ENCODE assay signal across 29 cellular contexts in genomic region chr16:4968879-4969278, GRCh38. TPM values are rescaled to one million over a fixed set of nuclear protein-coding genes. Genes with fewer than 3 reads are reported as not detected.
DNase-seq lines count a peak whose midpoint lies in the region; ATAC-seq, FAIRE-seq and TF ChIP-seq lines count a peak whose summit lies in the region.
"Had no signal": no experiment of that assay in that cellular context is flagged by ENCODE, and none has a peak within 500 bp of the region (broad histone marks: within the 10 kb centered on the region; RNA-seq: fewer than 3 reads in every experiment).

No MANE protein-coding gene starts in this region.

- H2AFZ ChIP-seq in H1 (ENCODE audit: low read length) = peak overlapping the region; percentile 43; the same call in 1 of the 2 replicates

- no peak overlapping the region for H4K91ac ChIP-seq in H1 (replicated peaks; ENCODE audit: insufficient read length, low read length)

- peaks cover 0 to 5% of the 10 kb centered on the region in 2 donors for H3K9me3 Mint-ChIP-seq in stimulated activated naive CD8-positive, alpha-beta T cell treated with anti-CD3 and anti-CD28 coated beads, Interleukin-15, amount 100 ng/mL, for 72 hours
- H3K9me3 Mint-ChIP-seq: CD14-positive monocyte; dendritic cell treated with granulocyte-macrophage colony-stimulating factor and Interleukin-4, amounts not matched to agents 40 ng/mL and 50 ng/mL, for 4 days; mesothelial cell of epicardium; natural killer cell treated with Interleukin-12 subunit alpha and Interleukin-12 subunit beta and Interleukin-15 and Interleukin-18, amount 100 ng/mL, for 72 hours had no signal

- no peak overlapping the region for H3K9ac ChIP-seq in HUES6 (ENCODE audit: low read length)
- H3K9ac ChIP-seq in H1 (replicated peaks in 1 of 4; ENCODE audit: extremely low read depth in 1 of 4, low read depth in 3 of 4, low read length in 3 of 4) = 0 out of 7 replicates have a peak overlapping the region, but pooled peaks of 1 of the 4 experiments have one; percentile 4

- 0 out of 2 replicates have a peak overlapping the region, but pooled peaks have one; percentile 75 for H2BK20ac ChIP-seq in H1 (ENCODE audit: low read length)

- H2BK12ac ChIP-seq in H1 (ENCODE audit: low read depth, low read length) = 0 out of 2 replicates have a peak overlapping the region, but pooled peaks have one; percentile 68

- peaks cover 6% of the 10 kb centered on the region for H3K4me1 Mint-ChIP-seq in stimulated activated naive CD8-positive, alpha-beta T cell treated with anti-CD3 and anti-CD28 coated beads, Interleukin-15, amount 100 ng/mL, for 72 hours

- H4K8ac ChIP-seq in H1 (ENCODE audit: extremely low read depth, insufficient read depth, low read length) = no peak overlapping the region

- no peaks in the 10 kb centered on the region for H3K79me1 ChIP-seq in H1 (ENCODE audit: low read depth, low read length)

- H3K4me3 Mint-ChIP-seq in stimulated activated naive CD8-positive, alpha-beta T cell treated with anti-CD3 and anti-CD28 coated beads, Interleukin-15, amount 100 ng/mL, for 72 hours = no peak overlapping the region
- H3K4me3 Mint-ChIP-seq: CD14-positive monocyte; dendritic cell treated with granulocyte-macrophage colony-stimulating factor and Interleukin-4, amounts not matched to agents 40 ng/mL and 50 ng/mL, for 4 days; mesothelial cell of epicardium; natural killer cell treated with Interleukin-12 subunit alpha and Interleukin-12 subunit beta and Interleukin-15 and Interleukin-18, amount 100 ng/mL, for 72 hours had no signal

- peak overlapping the region; percentile 61 to 70 for H3K4me2 ChIP-seq in H1 (ENCODE audit: insufficient read depth in 1 of 2, low read depth in 2 of 2, low read length in 2 of 2)

- TF ChIP-seq POLR2A in H1 (IDR thresholded peaks at IDR 0.05; ENCODE audit: control extremely low read depth in 1 of 2, low read depth in 2 of 2, low read length in 2 of 2) (no peak), prostate gland (IDR thresholded peaks at IDR 0.05) (no peak)

- CTCF ChIA-PET in H1 (lab: Charles Lee; ENCODE audit: partially characterized antibody) = interaction anchor here (1.1 to 2.2 kb wide), 3 partner anchors 11 to 90 kb away, joined by 4 to 9 read pairs (median 6); partner anchors contain the start of gene SEC14L5

- POLR2A ChIA-PET in H1 (lab: Charles Lee; ENCODE audit: partially characterized antibody) = interaction anchor here (0.6 to 2.5 kb wide), 5 partner anchors 10 to 116 kb away, joined by 3 to 9 read pairs (median 3); partner anchors contain the start of genes NAGPA and SEC14L5

- no peak overlapping the region for H3K14ac ChIP-seq in H1 (ENCODE audit: insufficient read length)

- H3K36me3 ChIP-seq in HUES6 (ENCODE audit: control insufficient read depth, insufficient read depth, low read length) = no peaks in the 10 kb centered on the region
- H3K36me3 ChIP-seq in H1 (ENCODE audit: control insufficient read depth in 2 of 4, insufficient read depth in 4 of 4, low read length in 3 of 4) = no peaks in the 10 kb centered on the region
- H3K36me3 ChIP-seq in psoas muscle (ENCODE audit: insufficient read depth in 1 of 2, low read depth in 1 of 2) = no peaks in the 10 kb centered on the region
- no peaks in the 10 kb centered on the region for H3K36me3 ChIP-seq in prostate gland
- H3K36me3 ChIP-seq: vagina had no signal

- H3K56ac ChIP-seq in H1 (replicated peaks; ENCODE audit: insufficient read length, low read depth, low read length) = no peak overlapping the region

- TF ChIP-seq RAD21 in H1 (IDR thresholded peaks at IDR 0.05 in 1 of 2, conservative IDR thresholded peaks at IDR 0.05 in 1 of 2; ENCODE audit: low read depth in 2 of 2, low read length in 2 of 2) = no peak

- no peaks in the 10 kb centered on the region for H3K27me3 ChIP-seq in HUES6 (ENCODE audit: control insufficient read depth, insufficient read depth, low read length)
- no peaks in the 10 kb centered on the region for H3K27me3 ChIP-seq in H1 (replicated peaks in 1 of 4; ENCODE audit: control insufficient read depth in 3 of 4, extremely low read depth in 1 of 4, insufficient read depth in 3 of 4, low read length in 3 of 4)
- no peaks in the 10 kb centered on the region for H3K27me3 ChIP-seq in psoas muscle (ENCODE audit: insufficient read depth in 3 of 3, low read length in 2 of 3)
- H3K27me3 ChIP-seq in prostate gland (replicated peaks; ENCODE audit: insufficient read depth) = no peaks in the 10 kb centered on the region
- H3K27me3 ChIP-seq: testis, vagina had no signal

- H4K5ac ChIP-seq in H1 (ENCODE audit: insufficient read length, low read depth, low read length) = no peak overlapping the region

- 35% methylated on average over 8 of the region's 8 CpGs; no CpG with 5 or more reads in 1 of the 2 experiments for WGBS in H1 (ENCODE audit: extremely low coverage in 1 of 2, insufficient coverage in 1 of 2, insufficient read length in 1 of 2, insufficient replicate concordance in 2 of 2, low coverage in 1 of 2, low lambda C conversion rate in 2 of 2, missing lambda C conversion rate in 1 of 2), 2 experiments
- WGBS in psoas muscle, 3 donors = 17 to 21% (median 20%) methylated on average over 8 of the region's 8 CpGs
- 48% methylated on average over 8 of the region's 8 CpGs for WGBS in prostate gland

- no peaks in the 10 kb centered on the region; the same call in 1 of the 2 replicates for H3K23me2 ChIP-seq in H1 (ENCODE audit: low read depth, low read length)

- peaks cover 24% of the 10 kb centered on the region for H3K4me1 ChIP-seq in HUES6 (ENCODE audit: control insufficient read depth, insufficient read depth, low read length)
- H3K4me1 ChIP-seq in H1 (replicated peaks in 1 of 4; ENCODE audit: control insufficient read depth in 3 of 4, insufficient read depth in 4 of 4, low read length in 3 of 4) = peaks cover 12 to 26% (median 19%) of the 10 kb centered on the region in 4 experiments
- peaks cover 31% of the 10 kb centered on the region for H3K4me1 ChIP-seq in psoas muscle
- no peaks in the 10 kb centered on the region for H3K4me1 ChIP-seq in prostate gland (replicated peaks)
- H3K4me1 ChIP-seq: testis, vagina had no signal

- peaks cover 7% of the 10 kb centered on the region for H3K27me3 Mint-ChIP-seq in stimulated activated naive CD8-positive, alpha-beta T cell treated with anti-CD3 and anti-CD28 coated beads, Interleukin-15, amount 100 ng/mL, for 72 hours

- H3K9me3 ChIP-seq in HUES6 (ENCODE audit: control insufficient read depth, insufficient read depth, low read depth, low read length) (no peaks in the 10 kb centered on the region), H1 (ENCODE audit: insufficient read depth in 2 of 2, low read depth in 1 of 2, low read length in 1 of 2) (no peaks in the 10 kb centered on the region), psoas muscle (no peaks in the 10 kb centered on the region), prostate gland (no peaks in the 10 kb centered on the region)
- H3K9me3 ChIP-seq: testis, vagina had no signal

- TF ChIP-seq EP300 in H1 (IDR thresholded peaks at IDR 0.05; ENCODE audit: borderline replicate concordance in 1 of 2, low read depth in 2 of 2, low read length in 2 of 2) = no peak

- no peak for FAIRE-seq in H1 (lab: Jason Lieb, UNC)
- FAIRE-seq: endothelial cell of umbilical vein, G401.6, GM18507 had no signal

- H3K4ac ChIP-seq in H1 (replicated peaks; ENCODE audit: insufficient read length, low read depth, low read length) = peak overlapping the region; percentile 29

- H3K27ac ChIP-seq in HUES6 (ENCODE audit: low read depth, low read length) (peak overlapping the region; percentile 69; the same call in 1 of the 2 replicates), H1 (ENCODE audit: low read depth, low read length) (peak overlapping the region; percentile 18; the same call in 1 of the 2 replicates), psoas muscle (peak overlapping the region; percentile 55), prostate gland (no peak overlapping the region)
- H3K27ac ChIP-seq: testis, vagina had no signal

- 0 out of 2 replicates have a peak overlapping the region, but pooled peaks have one; percentile 14 for H2BK15ac ChIP-seq in H1 (ENCODE audit: low read length)

- H3K79me2 ChIP-seq in H1 (ENCODE audit: control insufficient read depth in 1 of 2, insufficient read depth in 2 of 2, low read length in 2 of 2) = no peaks in the 10 kb centered on the region

- H3K4me3 ChIP-seq in HUES6 (ENCODE audit: low read depth, low read length) (peak overlapping the region; percentile 12; the same call in 1 of the 2 replicates), H1 (ENCODE audit: extremely low read depth in 1 of 4, insufficient read depth in 2 of 4, low read depth in 3 of 4, low read length in 4 of 4) (peak overlapping the region in 1 of 4 experiments; percentile 41; a peak in 2 of 8 replicates), psoas muscle (peak overlapping the region; percentile 39), prostate gland (no peak overlapping the region)
- H3K4me3 ChIP-seq: testis, vagina had no signal

- TF ChIP-seq CTCF in H1 (IDR thresholded peaks at IDR 0.05; ENCODE audit: control extremely low read depth in 1 of 3, insufficient read depth in 1 of 3, low read depth in 1 of 3, low read length in 3 of 3) (no peak), psoas muscle (IDR thresholded peaks at IDR 0.05) (no peak), prostate gland (IDR thresholded peaks at IDR 0.05) (no peak), GM20000 (IDR thresholded peaks at IDR 0.05; ENCODE audit: extremely low read depth, missing control alignments) (no peak)

- H2BK120ac ChIP-seq in H1 (replicated peaks; ENCODE audit: low read depth, low read length) = no peak overlapping the region

- ATAC-seq in psoas muscle = no peak
- ATAC-seq in stimulated activated naive CD8-positive, alpha-beta T cell treated with anti-CD3 and anti-CD28 coated beads, Interleukin-15, amount 100 ng/mL, for 72 hours = no peak
- ATAC-seq: HCT116; left lobe of liver; natural killer cell treated with Interleukin-12 subunit alpha and Interleukin-12 subunit beta and Interleukin-15 and Interleukin-18, amount 100 ng/mL, for 72 hours; PC-3 had no signal

- H3K23ac ChIP-seq in H1 (ENCODE audit: insufficient read length) = no peak overlapping the region

- peak overlapping the region; percentile 83; the same call in 1 of the 2 replicates for H3K18ac ChIP-seq in H1 (ENCODE audit: extremely low read depth, low read length)

- H2BK5ac ChIP-seq in H1 (ENCODE audit: low read depth, low read length) = 0 out of 2 replicates have a peak overlapping the region, but pooled peaks have one; percentile 52

- peak; percentile 59 for DNase-seq in NCI-H2171 (lab: John Stamatoyannopoulos, UW)
- no peak for DNase-seq in H1 (ENCODE audit: low read depth in 1 of 2, low spot score in 2 of 2)
- DNase-seq in psoas muscle = no peak
- DNase-seq in prostate gland (ENCODE audit: low spot score) = no peak
- DNase-seq in stimulated activated naive CD8-positive, alpha-beta T cell treated with anti-CD3 and anti-CD28 coated beads, Interleukin-15, amount 100 ng/mL, for 72 hours = no peak
- no peak for DNase-seq in GM20000 (ENCODE audit: low spot score)
- DNase-seq: activated CD4-positive, CD25-positive, alpha-beta regulatory T cell treated with anti-CD3 and anti-CD28 coated beads, Interleukin-2, amount 50 U/mL, for 72 hours; activated gamma-delta T cell treated with Interleukin-2 at 50 U/mL for 16 hours; activated T-cell treated with anti-CD3 and anti-CD28 coated beads, Interleukin-2, amount 50 U/mL, for 1 hour; Kasumi-1; NCI-H1048; NCI-H2081 treated with DMSO at 0.1 percent for 48 hours; NCI-H748 treated with DMSO at 0.1 percent for 48 hours; PC-3; SIG-M5; stimulated activated CD4-positive, alpha-beta T cell treated with anti-CD3 and anti-CD28 coated beads, Interleukin-1b, Interleukin-23, amount 100 ng/mL, for 48 hours; testis had no signal

- H4K20me1 ChIP-seq in H1 (replicated peaks in 1 of 2; ENCODE audit: control insufficient read depth in 1 of 2, insufficient read depth in 2 of 2, low read length in 2 of 2) = no peaks in the 10 kb centered on the region

- H2AK5ac ChIP-seq in H1 (ENCODE audit: low read depth, low read length) = no peak overlapping the region

- no peak overlapping the region for H3K27ac Mint-ChIP-seq in stimulated activated naive CD8-positive, alpha-beta T cell treated with anti-CD3 and anti-CD28 coated beads, Interleukin-15, amount 100 ng/mL, for 72 hours
- H3K27ac Mint-ChIP-seq: CD14-positive monocyte; dendritic cell treated with granulocyte-macrophage colony-stimulating factor and Interleukin-4, amounts not matched to agents 40 ng/mL and 50 ng/mL, for 4 days; natural killer cell treated with Interleukin-12 subunit alpha and Interleukin-12 subunit beta and Interleukin-15 and Interleukin-18, amount 100 ng/mL, for 72 hours had no signal

- intact Hi-C loops in psoas muscle (cut with DNase I) = no loop called here
- intact Hi-C loops in prostate gland (cut with DNase I) = no loop called here

RNA-seq across cellular contexts. Expression of gene SEC14L5, which starts 10.7 kb away (rescaled TPM):
- total RNA-seq in H1 (2021; fragmentation: NEBNext Ultra II Directional; extraction: Animal tissue kit (Norgen Biotek cat#: 25700)) = 3.0 and 3.2 TPM in 2 replicates
- polyA plus RNA-seq in H1 (2011; rRNA removed) = 1.9 and 2.1 TPM in 2 replicates
- 2.1 TPM for polyA plus RNA-seq in H1 (2011; cell fraction: cytosol; rRNA removed)
- 2.7 TPM for polyA plus RNA-seq in H1 (2011; cell fraction: nucleus; rRNA removed)
- 1.9 to 2.9 TPM (median 2.3 TPM) in 4 replicates for polyA plus RNA-seq in H1 (2012, experiment 1 of 2)
- 1.6 TPM for polyA plus RNA-seq in H1 (2012, experiment 2 of 2)
- polyA plus RNA-seq in H1 (2013, experiment 1 of 2) = 1.1 TPM
- 0.99 TPM for polyA plus RNA-seq in H1 (2013, experiment 2 of 2)
- polyA minus RNA-seq in H1 (2011; rRNA and poly(A)+ RNA removed) = 4.0 and 5.8 TPM in 2 replicates
- 1.7 TPM for polyA minus RNA-seq in H1 (2011; cell fraction: cytosol; rRNA and poly(A)+ RNA removed)
- polyA minus RNA-seq in H1 (2011; cell fraction: nucleus; rRNA and poly(A)+ RNA removed) = 2.9 TPM
- total RNA-seq in psoas muscle = under 1 TPM; 0.42 to 0.88 (median 0.65) TPM
- under 1 TPM; 0.23 to 0.30 (median 0.27) TPM for polyA plus RNA-seq in psoas muscle
- under 1 TPM; 0.74 to 0.77 TPM for total RNA-seq in prostate gland
- total RNA-seq: endothelial cell of umbilical vein; HT1080; natural killer cell treated with Interleukin-12 subunit alpha and Interleukin-12 subunit beta and Interleukin-15 and Interleukin-18, amount 100 ng/mL, for 72 hours; PC-3 had no signal
- polyA plus RNA-seq: endothelial cell of umbilical vein had no signal

RNA-seq across cellular contexts. Expression of gene PPL, which starts 31.9 kb away (rescaled TPM):
- 28.8 and 29.5 TPM in 2 replicates for total RNA-seq in H1 (2021; fragmentation: NEBNext Ultra II Directional; extraction: Animal tissue kit (Norgen Biotek cat#: 25700))
- polyA plus RNA-seq in H1 (2011; rRNA removed) (11.3 and 15.8 TPM in 2 replicates), psoas muscle (1 to 10 TPM; 2.4 to 5.6 (median 3.8) TPM)
- polyA plus RNA-seq in H1 (2011; cell fraction: cytosol; rRNA removed) = 13.7 TPM
- 46.9 TPM for polyA plus RNA-seq in H1 (2011; cell fraction: nucleus; rRNA removed)
- polyA plus RNA-seq in H1 (2012, experiment 1 of 2) = 16.5 to 27.4 TPM (median 22.8 TPM) in 4 replicates
- polyA plus RNA-seq in H1 (2012, experiment 2 of 2) = 5.2 TPM
- polyA plus RNA-seq in H1 (2013, experiment 1 of 2) = 16.4 TPM
- 15.4 TPM for polyA plus RNA-seq in H1 (2013, experiment 2 of 2)
- 21.5 and 22.3 TPM in 2 replicates for polyA minus RNA-seq in H1 (2011; rRNA and poly(A)+ RNA removed)
- 15.9 TPM for polyA minus RNA-seq in H1 (2011; cell fraction: cytosol; rRNA and poly(A)+ RNA removed)
- polyA minus RNA-seq in H1 (2011; cell fraction: nucleus; rRNA and poly(A)+ RNA removed) = 21.8 TPM
- total RNA-seq in psoas muscle (1 to 10 TPM; 3.2 to 7.2 (median 5.1) TPM), prostate gland (10 to 100 TPM; 39.4 to 64.3 TPM)
- total RNA-seq: natural killer cell treated with Interleukin-12 subunit alpha and Interleukin-12 subunit beta and Interleukin-15 and Interleukin-18, amount 100 ng/mL, for 72 hours had no signal

Comparison
In these comparisons a context has a peak if more than half of its experiments do, and no peak if none do; other contexts are left out.
1. H3K27ac ChIP-seq: peak in HUES6 (single experiment), H1 (single experiment) and psoas muscle (single experiment); none in prostate gland (0 of 2).
2. H3K4me3 ChIP-seq: peak in HUES6 (single experiment) and psoas muscle (single experiment); none in prostate gland (0 of 2).